33 cellular contexts compared by ENCODE assay signal in genomic region chr5:6083311-6083941, GRCh38.
"Had no signal": no experiment of that assay in that cellular context is flagged by ENCODE, and none has a peak within 500 bp of the region (broad histone marks: within the 10 kb centered on the region; RNA-seq: fewer than 3 reads in every experiment).

No MANE protein-coding gene starts in this region.

- H3K27me3 Mint-ChIP-seq: activated CD4-positive, alpha-beta memory T cell treated with anti-CD3 and anti-CD28 coated beads for 36 hours; stimulated activated memory B cell treated with anti-CD40 and anti-IgM and Interleukin-4, amounts not matched to agents 10 μg/mL and 1 μg/mL and 100 μg/mL, for 72 hours had no signal

- H3K4me1 Mint-ChIP-seq: activated naive CD8-positive, alpha-beta T cell treated with anti-CD3 and anti-CD28 coated beads for 36 hours; naive thymus-derived CD4-positive, alpha-beta T cell; neural crest cell; stimulated activated memory B cell treated with anti-CD40 and anti-IgM and Interleukin-4, amounts not matched to agents 10 μg/mL and 1 μg/mL and 100 μg/mL, for 72 hours had no signal

- H3K4me3 ChIP-seq: adrenal gland, body of pancreas, cardiac muscle cell, colonic mucosa, gastrocnemius medialis, right atrium auricular region, smooth muscle cell, tibial nerve had no signal

- H3K36me3 Mint-ChIP-seq: activated CD4-positive, alpha-beta memory T cell treated with anti-CD3 and anti-CD28 coated beads for 36 hours; activated naive CD8-positive, alpha-beta T cell treated with anti-CD3 and anti-CD28 coated beads for 36 hours; naive thymus-derived CD4-positive, alpha-beta T cell; stimulated activated memory B cell treated with anti-CD40 and anti-IgM and Interleukin-4, amounts not matched to agents 10 μg/mL and 1 μg/mL and 100 μg/mL, for 72 hours had no signal

- H3K4me3 Mint-ChIP-seq: activated CD4-positive, alpha-beta memory T cell treated with anti-CD3 and anti-CD28 coated beads for 36 hours; activated naive CD4-positive, alpha-beta T cell treated with anti-CD3 and anti-CD28 coated beads for 36 hours; activated naive CD8-positive, alpha-beta T cell treated with anti-CD3 and anti-CD28 coated beads for 36 hours; activated T-helper 1 cell treated with anti-CD3 and anti-CD28 coated beads, Interleukin-12 subunit alpha, Interleukin-12 subunit beta, Interleukin-2, Interleukin-4 antibody, amounts not matched to agents 30 ng/mL and 10 ng/mL and 1 ng/mL, durations not matched to agents 14 hours and 24 hours and 36 hours; naive thymus-derived CD4-positive, alpha-beta T cell; neural crest cell; stimulated activated memory B cell treated with anti-CD40 and anti-IgM and Interleukin-4, amounts not matched to agents 10 μg/mL and 1 μg/mL and 100 μg/mL, for 72 hours; T-helper 1 cell treated with Interleukin-12 subunit alpha and Interleukin-12 subunit beta and Interleukin-4 antibody, amounts not matched to agents 30 μg/mL and 1 μg/mL, for 36 hours had no signal

- H3K36me3 ChIP-seq: adrenal gland, cardiac muscle cell, colonic mucosa, gastrocnemius medialis, right atrium auricular region, tibial nerve had no signal

- ATAC-seq: activated CD4-positive, CD25-positive, alpha-beta regulatory T cell treated with anti-CD3 and anti-CD28 coated beads, Interleukin-2, amount 50 U/mL, for 24 hours; body of pancreas; gastrocnemius medialis; left colon; naive thymus-derived CD4-positive, alpha-beta T cell; stimulated activated memory B cell treated with anti-CD40 and anti-IgM and Interleukin-4, amounts not matched to agents 10 μg/mL and 1 μg/mL and 100 μg/mL, for 72 hours had no signal

- H3K9me3 Mint-ChIP-seq: activated CD4-positive, alpha-beta memory T cell treated with anti-CD3 and anti-CD28 coated beads for 36 hours; activated naive CD4-positive, alpha-beta T cell treated with anti-CD3 and anti-CD28 coated beads for 36 hours; activated naive CD8-positive, alpha-beta T cell treated with anti-CD3 and anti-CD28 coated beads for 36 hours; activated T-helper 1 cell treated with anti-CD3 and anti-CD28 coated beads, Interleukin-12 subunit alpha, Interleukin-12 subunit beta, Interleukin-2, Interleukin-4 antibody, amounts not matched to agents 30 ng/mL and 10 ng/mL and 1 ng/mL, durations not matched to agents 14 hours and 24 hours and 36 hours; neural crest cell; T-helper 1 cell treated with Interleukin-12 subunit alpha and Interleukin-12 subunit beta and Interleukin-4 antibody, amounts not matched to agents 30 μg/mL and 1 μg/mL, for 36 hours had no signal

- H3K27me3 ChIP-seq: adrenal gland, body of pancreas, cardiac muscle cell, colonic mucosa, gastrocnemius medialis, right atrium auricular region, tibial nerve had no signal

- H3K9me3 ChIP-seq: adrenal gland, body of pancreas, colonic mucosa, gastrocnemius medialis, right atrium auricular region, tibial nerve had no signal

- H3K4me2 ChIP-seq: smooth muscle cell had no signal

- DNase-seq: activated CD4-positive, alpha-beta memory T cell treated with anti-CD3 and anti-CD28 coated beads for 36 hours; activated CD4-positive, alpha-beta T cell treated with anti-CD3 and anti-CD28 coated beads for 48 hours; activated CD8-positive, alpha-beta memory T cell treated with anti-CD3 and anti-CD28 coated beads, Interleukin-2, amount 50 U/mL, for 4 hours; activated effector memory CD4-positive, alpha-beta T cell treated with anti-CD3 and anti-CD28 coated beads, Interleukin-2, amount 50 U/mL, for 16 hours; activated naive CD4-positive, alpha-beta T cell treated with anti-CD3 and anti-CD28 coated beads for 36 hours; activated naive CD8-positive, alpha-beta T cell treated with anti-CD3 and anti-CD28 coated beads for 36 hours; activated T-cell treated with anti-CD3 and anti-CD28 coated beads, Interleukin-2, amount 50 U/mL, for 1 hour; adrenal gland; aorta; body of pancreas; cerebellar nuclear complex; colonic mucosa; effector CD8-positive, alpha-beta T cell; gastrocnemius medialis; head of caudate nucleus; hippocampal formation; left colon; midbrain; naive thymus-derived CD4-positive, alpha-beta T cell; stimulated activated CD4-positive, alpha-beta T cell treated with anti-CD3 and anti-CD28 coated beads, Interleukin-1b, Interleukin-23, amount 100 ng/mL, for 48 hours; stimulated activated CD4-positive, alpha-beta T cell treated with anti-CD3 and anti-CD28 coated beads, Interleukin-4, amount 100 ng/mL, for 4 hours; stimulated activated CD8-positive, alpha-beta memory T cell treated with anti-CD3 and anti-CD28 coated beads, Interleukin-4, amount 100 ng/mL, for 48 hours; T-helper 9 cell had no signal

- H3K27ac Mint-ChIP-seq: activated CD4-positive, alpha-beta memory T cell treated with anti-CD3 and anti-CD28 coated beads for 36 hours; activated naive CD4-positive, alpha-beta T cell treated with anti-CD3 and anti-CD28 coated beads for 36 hours; activated naive CD8-positive, alpha-beta T cell treated with anti-CD3 and anti-CD28 coated beads for 36 hours; activated T-helper 1 cell treated with anti-CD3 and anti-CD28 coated beads, Interleukin-12 subunit alpha, Interleukin-12 subunit beta, Interleukin-2, Interleukin-4 antibody, amounts not matched to agents 30 ng/mL and 10 ng/mL and 1 ng/mL, durations not matched to agents 14 hours and 24 hours and 36 hours; naive thymus-derived CD4-positive, alpha-beta T cell; stimulated activated memory B cell treated with anti-CD40 and anti-IgM and Interleukin-4, amounts not matched to agents 10 μg/mL and 1 μg/mL and 100 μg/mL, for 72 hours; T-helper 1 cell treated with Interleukin-12 subunit alpha and Interleukin-12 subunit beta and Interleukin-4 antibody, amounts not matched to agents 30 μg/mL and 1 μg/mL, for 36 hours had no signal

- H3K4me1 ChIP-seq: adrenal gland, body of pancreas, colonic mucosa, gastrocnemius medialis, right atrium auricular region, tibial nerve had no signal

- H3K27ac ChIP-seq: adrenal gland, body of pancreas, cardiac muscle cell, colonic mucosa, gastrocnemius medialis, right atrium auricular region, tibial nerve, VCaP had no signal
